ENCODE assay signal across 17 cellular contexts in genomic region chr2:69389271-69389670, GRCh38. TPM values are rescaled to one million over a fixed set of nuclear protein-coding genes. Genes with fewer than 3 reads are reported as not detected.
A peak's percentile ranks its signal among the peaks of the same experiment; 100 is the strongest.
DNase-seq lines count a peak whose midpoint lies in the region; ATAC-seq and TF ChIP-seq lines count a peak whose summit lies in the region.
"Had no signal": no experiment of that assay in that cellular context is flagged by ENCODE, and none has a peak within 500 bp of the region (broad histone marks: within the 10 kb centered on the region; RNA-seq: fewer than 3 reads in every experiment).

No MANE protein-coding gene starts in this region.

- H4K91ac ChIP-seq in trophoblast cell (ENCODE audit: low read depth, low read length), result no peak overlapping the region

- peaks cover 12% of the 10 kb centered on the region for H3K79me1 ChIP-seq in trophoblast cell (ENCODE audit: low read length)

- no peaks in the 10 kb centered on the region for H3K27me3 Mint-ChIP-seq in CD4-positive, alpha-beta T cell
- H3K27me3 Mint-ChIP-seq in CD8-positive, alpha-beta T cell (ENCODE audit: low read depth), result no peaks in the 10 kb centered on the region
- H3K27me3 Mint-ChIP-seq: IgD-negative memory B cell had no signal

- H3K4me1 ChIP-seq in trophoblast cell (ENCODE audit: control insufficient read depth in 1 of 2, insufficient read depth in 2 of 2, low read length in 2 of 2), result peaks cover 2 to 9% of the 10 kb centered on the region in 2 experiments
- peaks cover 17% of the 10 kb centered on the region for H3K4me1 ChIP-seq in CD8-positive, alpha-beta T cell (ENCODE audit: insufficient read depth, low read length)

- H3K27ac ChIP-seq in CD4-positive, alpha-beta T cell (ENCODE audit: low read depth, low read length), result no peak overlapping the region
- no peak overlapping the region for H3K27ac ChIP-seq in trophoblast cell (ENCODE audit: low read depth, low read length)
- no peak overlapping the region for H3K27ac ChIP-seq in CD8-positive, alpha-beta T cell (ENCODE audit: low read depth, low read length)
- H3K27ac ChIP-seq: BLaER1 had no signal

- no peak overlapping the region for H3K9ac ChIP-seq in trophoblast cell (ENCODE audit: low read length)
- H3K9ac ChIP-seq: BLaER1 had no signal

- H2BK5ac ChIP-seq in trophoblast cell (ENCODE audit: low read depth, low read length, poor library complexity), result no peak overlapping the region

- POLR2A ChIA-PET in CD4-positive, alpha-beta T cell (lab: Charles Lee), result no interaction called here
- POLR2A ChIA-PET in CD8-positive, alpha-beta T cell (lab: Charles Lee), result no interaction called here

- H3K27ac Mint-ChIP-seq in CD4-positive, alpha-beta T cell, result no peak overlapping the region
- no peak overlapping the region for H3K27ac Mint-ChIP-seq in CD8-positive, alpha-beta T cell
- H3K27ac Mint-ChIP-seq: CD14-positive monocyte, IgD-negative memory B cell had no signal

- H3K4me3 Mint-ChIP-seq in CD4-positive, alpha-beta T cell, result peak overlapping the region; percentile 54
- H3K4me3 Mint-ChIP-seq in CD8-positive, alpha-beta T cell, result no peak overlapping the region
- H3K4me3 Mint-ChIP-seq: CD14-positive monocyte, H9 had no signal

- TF ChIP-seq CTCF in CD4-positive, alpha-beta T cell (IDR thresholded peaks at IDR 0.05), result no peak
- no peak for TF ChIP-seq CTCF in CD8-positive, alpha-beta T cell (IDR thresholded peaks at IDR 0.05)

- CTCF ChIA-PET in CD4-positive, alpha-beta T cell (lab: Charles Lee), result interaction anchor here (1.2 to 1.3 kb wide), 2 partner anchors 13 to 29 kb away, joined by 3 to 5 read pairs; no protein-coding TSS in a partner anchor
- CTCF ChIA-PET in CD8-positive, alpha-beta T cell (lab: Charles Lee), result interaction anchor here (0.9 to 1.8 kb wide), 3 partner anchors 13 to 176 kb away, joined by 3 to 5 read pairs (median 4); no protein-coding TSS in a partner anchor

- no peaks in the 10 kb centered on the region for H3K27me3 ChIP-seq in CD4-positive, alpha-beta T cell (ENCODE audit: control insufficient read depth, insufficient read depth, low read length)
- no peaks in the 10 kb centered on the region for H3K27me3 ChIP-seq in trophoblast cell (ENCODE audit: insufficient read depth, low read length)
- H3K27me3 ChIP-seq in CD8-positive, alpha-beta T cell (ENCODE audit: insufficient read depth, low read length), result no peaks in the 10 kb centered on the region
- H3K27me3 ChIP-seq: BLaER1 had no signal

- H3K9me3 ChIP-seq in CD4-positive, alpha-beta T cell (ENCODE audit: control insufficient read depth, low read length), result no peaks in the 10 kb centered on the region
- no peaks in the 10 kb centered on the region for H3K9me3 ChIP-seq in trophoblast cell (ENCODE audit: insufficient read depth, low read depth, low read length)
- H3K9me3 ChIP-seq in CD8-positive, alpha-beta T cell (ENCODE audit: low read length), result no peaks in the 10 kb centered on the region
- H3K9me3 ChIP-seq: BLaER1, Caco-2 had no signal

- H4K12ac ChIP-seq in trophoblast cell (ENCODE audit: low read depth, low read length), result no peak overlapping the region

- no peaks in the 10 kb centered on the region for H3K9me3 Mint-ChIP-seq in CD4-positive, alpha-beta T cell
- H3K9me3 Mint-ChIP-seq in CD8-positive, alpha-beta T cell, result no peaks in the 10 kb centered on the region
- H3K9me3 Mint-ChIP-seq: CD14-positive monocyte; CD8-positive, alpha-beta memory T cell; H9 had no signal

- H3K18ac ChIP-seq in trophoblast cell (ENCODE audit: low read length), result no peak overlapping the region

- WGBS in trophoblast cell (ENCODE audit: extremely low coverage, insufficient coverage, insufficient read length), result no CpG with 5 or more reads among the region's 3 CpGs

- H2AFZ ChIP-seq in trophoblast cell (ENCODE audit: insufficient read depth, low read length, poor library complexity), result no peak overlapping the region

- H3K36me3 Mint-ChIP-seq in CD4-positive, alpha-beta T cell (ENCODE audit: low read depth), result peaks cover 7% of the 10 kb centered on the region
- peaks cover 12% of the 10 kb centered on the region for H3K36me3 Mint-ChIP-seq in CD8-positive, alpha-beta T cell

- H2AK5ac ChIP-seq in trophoblast cell (ENCODE audit: low read length), result no peak overlapping the region

- peaks cover 10% of the 10 kb centered on the region for H3K79me2 ChIP-seq in trophoblast cell (ENCODE audit: control insufficient read depth, insufficient read depth, low read length, poor library complexity)

- no peak overlapping the region for H3K4me2 ChIP-seq in trophoblast cell (ENCODE audit: low read length)
- H3K4me2 ChIP-seq: BLaER1 had no signal

- no peak overlapping the region for H2BK120ac ChIP-seq in trophoblast cell (ENCODE audit: insufficient read depth, low read length, poor library complexity)

- intact Hi-C loops in CD4-positive, alpha-beta T cell (cut with DNase I, micrococcal nuclease), result loop anchor here in 1 of 2 experiments (5.0 to 10.0 kb wide), 4 partner anchors 256 to 1234 kb away; partner anchors contain the start of genes AAK1, GMCL1, PNO1 and SNRPG
- intact Hi-C loops in sciatic nerve (cut with DNase I), result no loop called here
- intact Hi-C loops in CD8-positive, alpha-beta T cell (cut with DNase I, micrococcal nuclease), result loop anchor here (5.0 to 10.0 kb wide), 4 partner anchors 438 to 1676 kb away; partner anchors contain the start of genes FAM136A (in 1 of the 2), GMCL1 (in 1 of the 2), NAGK (in 1 of the 2) and SNRPG (in 1 of the 2)

- no peak overlapping the region for H3K14ac ChIP-seq in trophoblast cell (ENCODE audit: low read length)

- H3K4ac ChIP-seq in trophoblast cell (ENCODE audit: low read depth, low read length), result no peak overlapping the region

- H2BK12ac ChIP-seq in trophoblast cell (ENCODE audit: low read length), result no peak overlapping the region

- no peak overlapping the region for H3K4me3 ChIP-seq in trophoblast cell (ENCODE audit: low read depth, low read length)
- H3K4me3 ChIP-seq in CD8-positive, alpha-beta T cell (ENCODE audit: low read depth, low read length), result no peak overlapping the region
- H3K4me3 ChIP-seq: BLaER1 had no signal

- no peak for ATAC-seq in CD4-positive, alpha-beta T cell (ENCODE audit: poor library complexity)
- ATAC-seq in sciatic nerve (peak; percentile 59), GM21390 (IDR thresholded peaks at IDR 0.05; ENCODE audit: unreplicated experiment) (no peak), HG02970 (IDR thresholded peaks at IDR 0.05; ENCODE audit: low FRiP score, unreplicated experiment) (no peak)
- no peak for ATAC-seq in CD8-positive, alpha-beta T cell
- ATAC-seq: HepG2 had no signal

- no peak overlapping the region for H3K23ac ChIP-seq in trophoblast cell (ENCODE audit: low read length)

- H3K36me3 ChIP-seq in trophoblast cell (ENCODE audit: control insufficient read depth in 1 of 2, insufficient read depth in 2 of 2, low read length in 2 of 2), result peaks cover 3 to 5% of the 10 kb centered on the region in 2 experiments
- no peaks in the 10 kb centered on the region for H3K36me3 ChIP-seq in CD8-positive, alpha-beta T cell (ENCODE audit: insufficient read depth, low read length)

- no peak for DNase-seq in CD4-positive, alpha-beta T cell
- peak; percentile 5 for DNase-seq in NCI-H69 (lab: John Stamatoyannopoulos, UW)
- peak; percentile 67 for DNase-seq in epidermal melanocyte (ENCODE audit: insufficient read length, low spot score)
- no peak for DNase-seq in sciatic nerve (ENCODE audit: low spot score)
- DNase-seq in trophoblast cell, result no peak
- no peak for DNase-seq in CD8-positive, alpha-beta T cell
- DNase-seq: 8988T; Caco-2; CD8-positive, alpha-beta memory T cell; H9; KBM-7 had no signal

- H4K8ac ChIP-seq in trophoblast cell (ENCODE audit: low read depth, low read length), result no peak overlapping the region

- H3K4me1 Mint-ChIP-seq in CD4-positive, alpha-beta T cell (ENCODE audit: low read depth), result peaks cover 30% of the 10 kb centered on the region
- H3K4me1 Mint-ChIP-seq in CD8-positive, alpha-beta T cell (ENCODE audit: low read depth), result peaks cover 27% of the 10 kb centered on the region

RNA-seq across cellular contexts. Expression of gene GFPT1, which starts 2.2 kb away (rescaled TPM):
- total RNA-seq in CD4-positive, alpha-beta T cell, result 10 to 100 TPM; 17.6 to 18.3 TPM
- 45.0 TPM for total RNA-seq in sciatic nerve
- polyA plus RNA-seq in trophoblast cell (2013), result 73.9 and 76.7 TPM in 2 replicates
- 10 to 100 TPM; 26.5 to 30.9 TPM for total RNA-seq in CD8-positive, alpha-beta T cell

RNA-seq across cellular contexts. Expression of gene NFU1, which starts 48.0 kb away (rescaled TPM):
- total RNA-seq in CD4-positive, alpha-beta T cell, result 10 to 100 TPM; 18.5 to 22.2 TPM
- 35.5 TPM for total RNA-seq in sciatic nerve
- 85.9 and 87.5 TPM in 2 replicates for polyA plus RNA-seq in trophoblast cell (2013)
- total RNA-seq in CD8-positive, alpha-beta T cell, result 10 to 100 TPM; 28.4 to 33.8 TPM

Comparison
In these comparisons a context has a peak if more than half of its experiments do, and no peak if none do; other contexts are left out.
1. DNase-seq: peak in NCI-H69 (single experiment) and epidermal melanocyte (single experiment); none in CD4-positive, alpha-beta T cell (0 of 10), sciatic nerve (single experiment), trophoblast cell (0 of 2) and CD8-positive, alpha-beta T cell (0 of 7).